ENCODE assay signal across 11 cellular contexts in the genomic region with DNA sequence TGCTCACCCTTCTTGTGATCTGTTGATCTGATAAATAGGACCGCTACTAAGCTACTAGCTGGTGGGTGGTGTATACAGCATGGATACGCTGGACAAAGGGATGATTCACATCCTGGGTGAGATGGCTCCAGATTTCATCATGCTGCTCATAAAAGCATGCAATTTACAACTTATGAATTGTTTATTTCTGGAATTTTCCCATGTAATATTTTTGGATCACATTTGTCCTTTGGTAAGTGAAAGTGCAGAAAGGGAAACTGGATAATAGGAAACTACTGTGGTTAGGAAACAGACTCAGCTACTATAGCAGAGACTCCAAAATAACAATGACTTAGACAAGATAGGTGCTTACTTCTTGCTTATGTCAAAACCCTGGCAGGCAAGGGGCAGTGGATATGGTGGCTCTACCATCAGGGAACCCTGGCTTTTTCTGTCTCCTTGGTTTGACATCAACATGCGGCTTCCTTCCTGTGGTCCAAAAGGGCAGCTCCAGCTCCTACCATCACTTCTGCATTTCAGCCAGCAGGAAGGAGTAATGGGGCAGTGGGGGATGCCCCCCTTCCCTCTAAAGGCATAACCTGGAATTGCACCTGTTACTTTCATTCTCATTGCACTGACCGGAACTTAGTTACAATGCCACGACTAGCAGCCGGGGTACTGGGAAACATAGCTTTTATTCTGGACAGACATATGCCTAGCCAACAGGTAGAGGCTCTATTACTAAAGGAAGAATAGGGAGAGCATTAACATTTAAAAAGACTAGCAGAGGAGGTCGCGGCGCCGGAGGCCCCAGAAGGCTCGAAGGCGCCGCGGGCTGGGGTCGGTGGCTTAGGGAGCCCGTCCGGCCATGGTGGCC. TPM values are rescaled to one million over a fixed set of nuclear protein-coding genes. Genes with fewer than 3 reads are reported as not detected.
DNase-seq lines count a peak whose midpoint lies in the region; ATAC-seq, FAIRE-seq and TF ChIP-seq lines count a peak whose summit lies in the region.
"Had no signal": no experiment of that assay in that cellular context is flagged by ENCODE, and none has a peak within 500 bp of the region (broad histone marks: within the 10 kb centered on the region; RNA-seq: fewer than 3 reads in every experiment).

No MANE protein-coding gene starts in this region.

- no peak for TF ChIP-seq CTCF in WTC11 (IDR thresholded peaks at IDR 0.05)

- peak overlapping the region; percentile 66 for H3K27ac Mint-ChIP-seq in WTC11
- H3K27ac Mint-ChIP-seq: type B pancreatic cell had no signal

- FAIRE-seq in HTR-8/SVneo (lab: Jason Lieb, UNC), result peak; percentile 42

- DNase-seq in AG08396 (ENCODE audit: low spot score), result peak; percentile 37
- peak; percentile 45 for DNase-seq in HTR-8/SVneo (ENCODE audit: insufficient read length, low spot score)
- DNase-seq in WTC11 (ENCODE audit: low spot score), result peak; percentile 23
- no peak for DNase-seq in activated CD4-positive, alpha-beta T cell treated with anti-CD3 and anti-CD28 coated beads, Interleukin-2, amount 50 U/mL, for 1 hour
- DNase-seq in activated gamma-delta T cell treated with Interleukin-2 at 50 U/mL for 16 hours, result no peak
- DNase-seq: NCI-H2081, retina had no signal

- CTCF ChIA-PET in WTC11 (lab: Charles Lee), result interaction anchor here (0.6 kb wide), 2 partner anchors 43 to 147 kb away, joined by 3 read pairs; no protein-coding TSS in a partner anchor

- POLR2A ChIA-PET in WTC11 (lab: Charles Lee), result no interaction called here

- peak; percentile 89 for ATAC-seq in WTC11
- ATAC-seq in HG03025 (IDR thresholded peaks at IDR 0.05; ENCODE audit: low FRiP score, unreplicated experiment), result no peak
- no peak for ATAC-seq in GM18907 (IDR thresholded peaks at IDR 0.05; ENCODE audit: unreplicated experiment)

- peaks cover 21% of the 10 kb centered on the region for H3K9me3 Mint-ChIP-seq in WTC11
- H3K9me3 Mint-ChIP-seq: type B pancreatic cell had no signal

- H3K4me3 Mint-ChIP-seq in WTC11, result peak overlapping the region; percentile 56
- H3K4me3 Mint-ChIP-seq: type B pancreatic cell had no signal

- peaks cover 11% of the 10 kb centered on the region for H3K36me3 Mint-ChIP-seq in WTC11
- H3K36me3 Mint-ChIP-seq: type B pancreatic cell had no signal

- peaks cover 8% of the 10 kb centered on the region for H3K4me1 Mint-ChIP-seq in WTC11

- H3K27ac ChIP-seq in layer of hippocampus (ENCODE audit: low read depth, low read length), result peak overlapping the region; percentile 27

- H3K27me3 Mint-ChIP-seq in WTC11 (ENCODE audit: low read depth), result peaks cover 4% of the 10 kb centered on the region
- H3K27me3 Mint-ChIP-seq: type B pancreatic cell had no signal

- no peaks in the 10 kb centered on the region for H3K27me3 ChIP-seq in layer of hippocampus (ENCODE audit: control insufficient read depth, insufficient read depth, low read length)

TF ChIP-seq in WTC11, 78 proteins besides CTCF, POLR2A, EP300 and RAD21 (continues in another document):
- peak; percentile 83; the same call in 1 of the 2 replicates for TF ChIP-seq ERG (CRISPR knock-in tag; IDR thresholded peaks at IDR 0.05)
- TF ChIP-seq PRRX2 (CRISPR knock-in tag; IDR thresholded peaks at IDR 0.05), result 0 out of 2 replicates have a peak, but pooled peaks have one; percentile 69
- no peak for TF ChIP-seq ZNF281 (CRISPR knock-in tag; IDR thresholded peaks at IDR 0.05)
- no peak for TF ChIP-seq ZNF423 (CRISPR knock-in tag; IDR thresholded peaks at IDR 0.05)
- TF ChIP-seq ZNF219 (CRISPR knock-in tag; IDR thresholded peaks at IDR 0.05; ENCODE audit: borderline replicate concordance), result no peak
- no peak for TF ChIP-seq NR3C1 (CRISPR knock-in tag; conservative IDR thresholded peaks at IDR 0.05; ENCODE audit: low read depth)
- no peak for TF ChIP-seq ZNF121 (CRISPR knock-in tag; IDR thresholded peaks at IDR 0.05)
- TF ChIP-seq ZNF416 (CRISPR knock-in tag; IDR thresholded peaks at IDR 0.05), result peak; percentile 78; the same call in 1 of the 2 replicates
- no peak for TF ChIP-seq KAT7 (CRISPR knock-in tag; IDR thresholded peaks at IDR 0.05; ENCODE audit: borderline replicate concordance)
- no peak for TF ChIP-seq TEAD1 (CRISPR knock-in tag; IDR thresholded peaks at IDR 0.05)
- TF ChIP-seq CREM (CRISPR knock-in tag; IDR thresholded peaks at IDR 0.05), result no peak
- TF ChIP-seq, protein P1, sequence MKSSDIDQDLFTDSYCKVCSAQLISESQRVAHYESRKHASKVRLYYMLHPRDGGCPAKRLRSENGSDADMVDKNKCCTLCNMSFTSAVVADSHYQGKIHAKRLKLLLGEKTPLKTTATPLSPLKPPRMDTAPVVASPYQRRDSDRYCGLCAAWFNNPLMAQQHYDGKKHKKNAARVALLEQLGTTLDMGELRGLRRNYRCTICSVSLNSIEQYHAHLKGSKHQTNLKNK (CRISPR knock-in tag; IDR thresholded peaks at IDR 0.05), result peak; percentile 94
- no peak for TF ChIP-seq NFYB (CRISPR knock-in tag; conservative IDR thresholded peaks at IDR 0.05; ENCODE audit: low read depth)
- peak; percentile 94 for TF ChIP-seq ZNF425 (CRISPR knock-in tag; conservative IDR thresholded peaks at IDR 0.05)
- TF ChIP-seq, protein P2, sequence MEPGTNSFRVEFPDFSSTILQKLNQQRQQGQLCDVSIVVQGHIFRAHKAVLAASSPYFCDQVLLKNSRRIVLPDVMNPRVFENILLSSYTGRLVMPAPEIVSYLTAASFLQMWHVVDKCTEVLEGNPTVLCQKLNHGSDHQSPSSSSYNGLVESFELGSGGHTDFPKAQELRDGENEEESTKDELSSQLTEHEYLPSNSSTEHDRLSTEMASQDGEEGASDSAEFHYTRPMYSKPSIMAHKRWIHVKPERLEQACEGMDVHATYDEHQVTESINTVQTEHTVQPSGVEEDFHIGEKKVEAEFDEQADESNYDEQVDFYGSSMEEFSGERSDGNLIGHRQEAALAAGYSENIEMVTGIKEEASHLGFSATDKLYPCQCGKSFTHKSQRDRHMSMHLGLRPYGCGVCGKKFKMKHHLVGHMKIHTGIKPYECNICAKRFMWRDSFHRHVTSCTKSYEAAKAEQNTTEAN (CRISPR knock-in tag; IDR thresholded peaks at IDR 0.05), result no peak
- no peak for TF ChIP-seq CDX4 (CRISPR knock-in tag; IDR thresholded peaks at IDR 0.05; ENCODE audit: borderline replicate concordance)
- TF ChIP-seq HMGA2 (CRISPR knock-in tag; IDR thresholded peaks at IDR 0.05), result no peak
- peak; percentile 82; the same call in 1 of the 2 replicates for TF ChIP-seq NFATC4 (CRISPR knock-in tag; IDR thresholded peaks at IDR 0.05)
- no peak for TF ChIP-seq TP53 (CRISPR knock-in tag; IDR thresholded peaks at IDR 0.05)

RNA-seq across cellular contexts. Expression of gene AK2, which starts 13.8 kb away (rescaled TPM):
- total RNA-seq in WTC11 (2021), result 124 to 132 TPM (median 130 TPM) in 3 replicates

RNA-seq across cellular contexts. Expression of gene AZIN2, which starts 30.5 kb away (rescaled TPM):
- total RNA-seq in WTC11 (2021), result 0.89 to 1.7 TPM (median 1.1 TPM) in 3 replicates

Comparison
In these comparisons a context has a peak if more than half of its experiments do, and no peak if none do; other contexts are left out.
1. DNase-seq: peak in AG08396 (single experiment), HTR-8/SVneo (single experiment) and WTC11 (single experiment); none in activated CD4-positive, alpha-beta T cell treated with anti-CD3 and anti-CD28 coated beads, Interleukin-2, amount 50 U/mL, for 1 hour (single experiment) and activated gamma-delta T cell treated with Interleukin-2 at 50 U/mL for 16 hours (single experiment).